In genomic region chr13:51849145-51850101, GRCh38 we compare ENCODE assay signal across 1 cellular context.
TF ChIP-seq lines count a peak whose summit lies in the region.

No MANE protein-coding gene starts in this region.

TF ChIP-seq in IMR-90, 13 proteins besides CTCF, POLR2A, EP300 and RAD21 (continued from another document):
- TF ChIP-seq USF2 (IDR thresholded peaks at IDR 0.05; ENCODE audit: low read depth, low read length) (peak; percentile 20; the same call in 1 of the 2 replicates), SMC3 (IDR thresholded peaks at IDR 0.05; ENCODE audit: low read depth, low read length) (no peak), CEBPB (IDR thresholded peaks at IDR 0.05; ENCODE audit: low read depth, low read length) (peak; percentile 76)
TF ChIP-seq in IMR-90: peak in this region for 3.
